ENCODE assay signal across 9 cellular contexts in the genomic region with DNA sequence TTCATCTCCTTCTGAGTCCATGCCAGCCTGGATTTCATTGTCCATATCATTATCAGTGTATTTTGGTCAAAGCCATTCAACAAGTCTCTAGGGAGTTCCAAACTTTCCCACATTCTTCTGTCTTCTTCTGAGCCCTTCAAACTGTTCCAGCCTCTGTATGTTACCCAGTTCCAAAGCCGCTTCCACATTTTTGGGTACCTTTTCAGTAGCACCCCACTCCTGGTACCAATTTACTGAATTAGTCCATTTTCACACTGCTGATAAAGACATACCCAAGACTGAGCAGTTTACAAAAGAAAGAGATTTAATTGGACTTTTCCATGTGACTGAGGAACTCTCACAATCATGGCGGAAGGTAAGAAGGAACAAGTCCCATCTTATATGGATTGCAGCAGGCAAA.
"Had no signal": no experiment of that assay in that cellular context is flagged by ENCODE, and none has a peak within 500 bp of the region (broad histone marks: within the 10 kb centered on the region; RNA-seq: fewer than 3 reads in every experiment).

No MANE protein-coding gene starts in this region.

- H3K27ac ChIP-seq: GM23248, HL-60 had no signal

- H3K4me3 ChIP-seq: GM23248, HAP-1 had no signal

- H3K36me3 ChIP-seq: HAP-1 had no signal

- FAIRE-seq: HepG2 had no signal

- H3K4me1 Mint-ChIP-seq: IgD-negative memory B cell had no signal

- H3K4me3 Mint-ChIP-seq: HFFc6 had no signal

- H3K9ac ChIP-seq: GM23248 had no signal

- H2AFZ ChIP-seq: GM23248 had no signal

- DNase-seq: GM23248, GOT3, H7, HFFc6, KG1 had no signal

- H3K27ac Mint-ChIP-seq: HFFc6 had no signal

- ATAC-seq: HepG2 had no signal
